ENCODE assay signal across 8 cellular contexts in genomic region chr2:227870710-227871374, GRCh38. TPM values are rescaled to one million over a fixed set of nuclear protein-coding genes. Genes with fewer than 3 reads are reported as not detected.
DNase-seq lines count a peak whose midpoint lies in the region; ATAC-seq and TF ChIP-seq lines count a peak whose summit lies in the region.

No MANE protein-coding gene starts in this region.

- peak overlapping the region; percentile 56 for H3K4me3 Mint-ChIP-seq in neural crest cell
- no peak overlapping the region for H3K4me3 Mint-ChIP-seq in natural killer cell treated with Interleukin-12 subunit alpha and Interleukin-12 subunit beta and Interleukin-15 and Interleukin-18, amount 100 ng/mL, for 72 hours

- H3K4me1 Mint-ChIP-seq in neural crest cell, result no peaks in the 10 kb centered on the region
- no peaks in the 10 kb centered on the region for H3K4me1 Mint-ChIP-seq in natural killer cell treated with Interleukin-12 subunit alpha and Interleukin-12 subunit beta and Interleukin-15 and Interleukin-18, amount 100 ng/mL, for 72 hours (ENCODE audit: low read depth in 2 of 2)

- WGBS in esophagus muscularis mucosa, result 71% methylated on average over 13 of the region's 13 CpGs

- H3K9ac ChIP-seq in NT2/D1 (ENCODE audit: insufficient read length, low read depth), result peak overlapping the region; percentile 84

- H3K36me3 ChIP-seq in NT2/D1 (ENCODE audit: insufficient read depth, insufficient read length, low read length) (no peaks in the 10 kb centered on the region), esophagus muscularis mucosa (no peaks in the 10 kb centered on the region)

- peak overlapping the region; percentile 42 for H3K4me3 ChIP-seq in NT2/D1 (ENCODE audit: insufficient read length, low read depth)
- H3K4me3 ChIP-seq in esophagus muscularis mucosa, result peak overlapping the region; percentile 29 to 54 (median 40)

- no peak for TF ChIP-seq CTCF in esophagus muscularis mucosa (IDR thresholded peaks at IDR 0.05)
- no peak for TF ChIP-seq CTCF in neural crest cell (conservative IDR thresholded peaks at IDR 0.05)

- intact Hi-C loops in esophagus muscularis mucosa (cut with DNase I), result no loop called here

- no peak for TF ChIP-seq EP300 in esophagus muscularis mucosa (IDR thresholded peaks at IDR 0.05)

- no peak for TF ChIP-seq POLR2A in esophagus muscularis mucosa (IDR thresholded peaks at IDR 0.05; ENCODE audit: low read depth)

- no peaks in the 10 kb centered on the region for H3K36me3 Mint-ChIP-seq in neural crest cell (ENCODE audit: low read depth)
- no peaks in the 10 kb centered on the region for H3K36me3 Mint-ChIP-seq in natural killer cell treated with Interleukin-12 subunit alpha and Interleukin-12 subunit beta and Interleukin-15 and Interleukin-18, amount 100 ng/mL, for 72 hours

- peaks cover 3% of the 10 kb centered on the region for H3K9me3 Mint-ChIP-seq in neural crest cell
- peaks cover 3% of the 10 kb centered on the region for H3K9me3 Mint-ChIP-seq in natural killer cell treated with Interleukin-12 subunit alpha and Interleukin-12 subunit beta and Interleukin-15 and Interleukin-18, amount 100 ng/mL, for 72 hours

- DNase-seq in Daoy (ENCODE audit: low read depth) (peak; percentile 66), NT2/D1 (ENCODE audit: low read depth, low spot score) (no peak), esophagus muscularis mucosa (ENCODE audit: extremely low spot score) (no peak), neural crest cell (ENCODE audit: low read depth, low spot score) (no peak), NCI-H1092 treated with DMSO at 0.1 percent for 48 hours (lab: John Stamatoyannopoulos, UW) (no peak)
- DNase-seq in stimulated activated CD4-positive, alpha-beta T cell treated with anti-CD3 and anti-CD28 coated beads, Interleukin-2, amount 100 ng/mL, for 48 hours, result no peak
- no peak for DNase-seq in natural killer cell treated with Interleukin-12 subunit alpha and Interleukin-12 subunit beta and Interleukin-15 and Interleukin-18, amount 100 ng/mL, for 72 hours (ENCODE audit: low spot score)

- no peak overlapping the region for H3K27ac Mint-ChIP-seq in neural crest cell (ENCODE audit: unreplicated experiment)
- H3K27ac Mint-ChIP-seq in natural killer cell treated with Interleukin-12 subunit alpha and Interleukin-12 subunit beta and Interleukin-15 and Interleukin-18, amount 100 ng/mL, for 72 hours, result no peak overlapping the region

- H3K9me3 ChIP-seq in NT2/D1 (ENCODE audit: insufficient read depth, low read length), result no peaks in the 10 kb centered on the region
- H3K9me3 ChIP-seq in esophagus muscularis mucosa, result no peaks in the 10 kb centered on the region

- H3K27me3 ChIP-seq in NT2/D1 (ENCODE audit: insufficient read depth, insufficient read length), result peaks cover 14% of the 10 kb centered on the region
- H3K27me3 ChIP-seq in esophagus muscularis mucosa, result peaks cover 0 to 36% (median 0%) of the 10 kb centered on the region in 4 donors

- ATAC-seq in GM18861 (IDR thresholded peaks at IDR 0.05; ENCODE audit: unreplicated experiment), result no peak
- ATAC-seq in natural killer cell treated with Interleukin-12 subunit alpha and Interleukin-12 subunit beta and Interleukin-15 and Interleukin-18, amount 100 ng/mL, for 72 hours, result no peak

- H3K4me1 ChIP-seq in NT2/D1 (ENCODE audit: insufficient read depth, insufficient read length), result no peaks in the 10 kb centered on the region
- peaks cover 3 to 7% (median 6%) of the 10 kb centered on the region in 4 donors for H3K4me1 ChIP-seq in esophagus muscularis mucosa

- H3K27ac ChIP-seq in esophagus muscularis mucosa (replicated peaks in 1 of 4), result no peak overlapping the region

- peaks cover 33% of the 10 kb centered on the region for H3K27me3 Mint-ChIP-seq in neural crest cell (ENCODE audit: low read depth)
- peaks cover 33 to 46% of the 10 kb centered on the region in 2 donors for H3K27me3 Mint-ChIP-seq in natural killer cell treated with Interleukin-12 subunit alpha and Interleukin-12 subunit beta and Interleukin-15 and Interleukin-18, amount 100 ng/mL, for 72 hours

RNA-seq across cellular contexts. Expression of gene DAW1, which starts 0.6 kb away (rescaled TPM):
- total RNA-seq in Daoy (2014; rRNA removed; shearing (Covaris generic)), result 0.63 and 5.2 TPM in 2 replicates
- total RNA-seq in esophagus muscularis mucosa (under 1 TPM in 2 of 4 donors, not detected in 2; 0.26 to 0.33 TPM), neural crest cell (not detected in 2 replicates)
- total RNA-seq in natural killer cell treated with Interleukin-12 subunit alpha and Interleukin-12 subunit beta and Interleukin-15 and Interleukin-18, amount 100 ng/mL, for 72 hours, result not detected

RNA-seq across cellular contexts. Expression of gene CCL20, which starts 57.2 kb away (rescaled TPM):
- 3.8 and 4.0 TPM in 2 replicates for total RNA-seq in Daoy (2014; rRNA removed; shearing (Covaris generic))
- total RNA-seq in esophagus muscularis mucosa, result 1 to 10 TPM in 1 of 4 donors, not detected in 3; 3.5 TPM
- total RNA-seq in neural crest cell, result not detected in 2 replicates
- not detected for total RNA-seq in natural killer cell treated with Interleukin-12 subunit alpha and Interleukin-12 subunit beta and Interleukin-15 and Interleukin-18, amount 100 ng/mL, for 72 hours
